In the genomic region with DNA sequence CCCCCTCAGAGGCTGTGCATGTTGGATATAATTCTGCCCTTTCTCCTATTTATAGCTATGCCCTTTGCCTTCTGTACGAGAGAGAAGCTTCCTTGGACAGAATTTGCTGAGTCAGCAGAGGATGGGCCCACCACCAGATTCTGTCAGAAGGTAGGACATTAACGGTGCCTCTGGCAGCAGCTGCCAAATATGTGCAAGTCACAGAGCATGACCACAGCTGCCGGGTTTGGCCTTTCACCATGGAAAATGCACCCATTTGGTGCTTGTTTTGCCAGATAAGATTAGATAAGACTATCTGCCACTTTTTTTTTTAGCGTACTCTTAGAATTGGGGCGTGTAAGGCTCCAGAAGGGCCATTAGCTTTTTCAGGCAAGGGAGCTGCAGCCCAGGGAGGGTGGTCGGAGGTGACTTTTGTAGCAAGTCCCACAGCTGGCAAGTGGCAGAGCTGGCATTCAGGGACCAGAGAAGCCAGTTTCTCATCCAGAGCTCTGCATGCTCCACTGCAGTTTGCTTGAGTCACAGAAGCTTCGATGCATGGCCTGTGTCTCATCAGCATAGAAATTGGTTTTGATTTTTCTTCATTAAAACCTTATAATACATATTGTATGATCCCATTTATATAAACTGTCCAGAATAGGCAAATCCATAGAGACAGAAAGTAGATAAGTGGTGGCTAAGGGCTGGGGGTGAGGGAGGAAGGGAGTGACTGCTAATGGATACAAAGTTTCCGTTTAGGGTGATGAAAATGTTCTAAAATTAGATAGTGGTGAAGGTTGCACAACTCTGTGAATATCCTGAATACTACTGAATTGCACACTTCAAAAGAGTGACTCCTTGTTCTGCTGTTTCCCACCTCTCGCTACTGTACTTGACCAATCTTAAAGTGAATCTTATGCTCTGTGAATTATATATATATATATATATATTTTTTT, we compare ENCODE assay signal across 1 cellular context.
TF ChIP-seq lines count a peak whose summit lies in the region.

No MANE protein-coding gene starts in this region.

TF ChIP-seq in HepG2, 621 proteins besides CTCF, POLR2A, EP300 and RAD21 (continued from another document):
- TF ChIP-seq, protein P1, sequence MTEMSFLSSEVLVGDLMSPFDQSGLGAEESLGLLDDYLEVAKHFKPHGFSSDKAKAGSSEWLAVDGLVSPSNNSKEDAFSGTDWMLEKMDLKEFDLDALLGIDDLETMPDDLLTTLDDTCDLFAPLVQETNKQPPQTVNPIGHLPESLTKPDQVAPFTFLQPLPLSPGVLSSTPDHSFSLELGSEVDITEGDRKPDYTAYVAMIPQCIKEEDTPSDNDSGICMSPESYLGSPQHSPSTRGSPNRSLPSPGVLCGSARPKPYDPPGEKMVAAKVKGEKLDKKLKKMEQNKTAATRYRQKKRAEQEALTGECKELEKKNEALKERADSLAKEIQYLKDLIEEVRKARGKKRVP (CRISPR knock-in tag; IDR thresholded peaks at IDR 0.05), result 0 out of 4 replicates have a peak, but pooled peaks of 1 of the 2 experiments have one; percentile 25
- TF ChIP-seq MED1 (CRISPR knock-in tag; IDR thresholded peaks at IDR 0.05) (peak; percentile 26; the same call in 1 of the 2 replicates), PHF5A (CRISPR knock-in tag; IDR thresholded peaks at IDR 0.05; ENCODE audit: low read depth, unreplicated experiment) (no peak)
- TF ChIP-seq, protein P2, sequence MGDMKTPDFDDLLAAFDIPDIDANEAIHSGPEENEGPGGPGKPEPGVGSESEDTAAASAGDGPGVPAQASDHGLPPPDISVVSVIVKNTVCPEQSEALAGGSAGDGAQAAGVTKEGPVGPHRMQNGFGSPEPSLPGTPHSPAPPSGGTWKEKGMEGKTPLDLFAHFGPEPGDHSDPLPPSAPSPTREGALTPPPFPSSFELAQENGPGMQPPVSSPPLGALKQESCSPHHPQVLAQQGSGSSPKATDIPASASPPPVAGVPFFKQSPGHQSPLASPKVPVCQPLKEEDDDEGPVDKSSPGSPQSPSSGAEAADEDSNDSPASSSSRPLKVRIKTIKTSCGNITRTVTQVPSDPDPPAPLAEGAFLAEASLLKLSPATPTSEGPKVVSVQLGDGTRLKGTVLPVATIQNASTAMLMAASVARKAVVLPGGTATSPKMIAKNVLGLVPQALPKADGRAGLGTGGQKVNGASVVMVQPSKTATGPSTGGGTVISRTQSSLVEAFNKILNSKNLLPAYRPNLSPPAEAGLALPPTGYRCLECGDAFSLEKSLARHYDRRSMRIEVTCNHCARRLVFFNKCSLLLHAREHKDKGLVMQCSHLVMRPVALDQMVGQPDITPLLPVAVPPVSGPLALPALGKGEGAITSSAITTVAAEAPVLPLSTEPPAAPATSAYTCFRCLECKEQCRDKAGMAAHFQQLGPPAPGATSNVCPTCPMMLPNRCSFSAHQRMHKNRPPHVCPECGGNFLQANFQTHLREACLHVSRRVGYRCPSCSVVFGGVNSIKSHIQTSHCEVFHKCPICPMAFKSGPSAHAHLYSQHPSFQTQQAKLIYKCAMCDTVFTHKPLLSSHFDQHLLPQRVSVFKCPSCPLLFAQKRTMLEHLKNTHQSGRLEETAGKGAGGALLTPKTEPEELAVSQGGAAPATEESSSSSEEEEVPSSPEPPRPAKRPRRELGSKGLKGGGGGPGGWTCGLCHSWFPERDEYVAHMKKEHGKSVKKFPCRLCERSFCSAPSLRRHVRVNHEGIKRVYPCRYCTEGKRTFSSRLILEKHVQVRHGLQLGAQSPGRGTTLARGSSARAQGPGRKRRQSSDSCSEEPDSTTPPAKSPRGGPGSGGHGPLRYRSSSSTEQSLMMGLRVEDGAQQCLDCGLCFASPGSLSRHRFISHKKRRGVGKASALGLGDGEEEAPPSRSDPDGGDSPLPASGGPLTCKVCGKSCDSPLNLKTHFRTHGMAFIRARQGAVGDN (CRISPR knock-in tag; IDR thresholded peaks at IDR 0.05), result peak; percentile 40; the same call in 1 of the 2 replicates
